8 cellular contexts compared by ENCODE assay signal in genomic region chr12:106358410-106359241, GRCh38. TPM values are rescaled to one million over a fixed set of nuclear protein-coding genes. Genes with fewer than 3 reads are reported as not detected.
DNase-seq lines count a peak whose midpoint lies in the region; ATAC-seq, FAIRE-seq and TF ChIP-seq lines count a peak whose summit lies in the region.

No MANE protein-coding gene starts in this region.

- H3K27ac ChIP-seq in mammary epithelial cell (ENCODE audit: insufficient read depth, low read depth, low read length): peak overlapping the region; percentile 69
- peak overlapping the region; percentile 91 for H3K27ac ChIP-seq in HepG2 (ENCODE audit: extremely low read length, insufficient read depth, low read length)
- H3K27ac ChIP-seq in thyroid gland: peak overlapping the region in 2 of 3 donors; percentile 92 to 97

- H2AFZ ChIP-seq in mammary epithelial cell (ENCODE audit: low read depth, low read length) (peak overlapping the region; percentile 90), HepG2 (ENCODE audit: low read length) (peak overlapping the region; percentile 38)

- TSS peak; percentile 67 for BruUV-seq in mammary epithelial cell (replicated peaks; lab: Mats Ljungman, UMichigan)
- TSS peak; percentile 72 for BruUV-seq in HepG2 (replicated peaks; lab: Mats Ljungman, UMichigan)

- DNase-seq in NCI-H82 treated with DMSO at 0.1 percent for 48 hours (lab: John Stamatoyannopoulos, UW; ENCODE audit: unreplicated experiment): peak; percentile 56
- no peak for DNase-seq in mammary epithelial cell
- DNase-seq in HepG2 (ENCODE audit: low spot score): peak; percentile 78
- peak in 1 of 2 donors; percentile 15 for DNase-seq in thyroid gland
- no peak for DNase-seq in activated effector memory CD4-positive, alpha-beta T cell treated with Interleukin-2 at 50 U/mL for 16 hours
- no peak for DNase-seq in cerebellar cortex (ENCODE audit: low spot score)

- 37% methylated on average over 17 of the region's 17 CpGs for WGBS in mammary epithelial cell (ENCODE audit: low coverage, missing lambda C conversion rate)
- 22% methylated on average over 17 of the region's 17 CpGs for WGBS in HepG2 (ENCODE audit: low lambda C conversion rate)
- 38% methylated on average over 17 of the region's 17 CpGs for WGBS in thyroid gland, 2 donors

- TF ChIP-seq CTCF in mammary epithelial cell (conservative IDR thresholded peaks at IDR 0.05 in 1 of 2, IDR thresholded peaks at IDR 0.05 in 1 of 2; ENCODE audit: extremely low read depth in 1 of 2, insufficient read depth in 1 of 2, low read depth in 1 of 2, low read length in 2 of 2): no peak
- no peak for TF ChIP-seq CTCF in HepG2 (CRISPR knock-in tag; IDR thresholded peaks at IDR 0.05)
- no peak for TF ChIP-seq CTCF in thyroid gland (IDR thresholded peaks at IDR 0.05)

- ATAC-seq in GM18502 (IDR thresholded peaks at IDR 0.05; ENCODE audit: poor library complexity, unreplicated experiment) (peak; percentile 15), HG02642 (IDR thresholded peaks at IDR 0.05; ENCODE audit: poor library complexity, unreplicated experiment) (peak; percentile 6), HepG2 (peak; percentile 57)

- TF ChIP-seq EP300 in HepG2 (IDR thresholded peaks at IDR 0.05; ENCODE audit: low read depth in 2 of 2, low read length in 2 of 2) (no peak), HepG2 (CRISPR knock-in tag; IDR thresholded peaks at IDR 0.05; ENCODE audit: borderline replicate concordance) (no peak)

- H3K4me1 ChIP-seq in mammary epithelial cell (ENCODE audit: insufficient read depth, low read length): peaks cover 10% of the 10 kb centered on the region
- peaks cover 40% of the 10 kb centered on the region for H3K4me1 ChIP-seq in HepG2 (ENCODE audit: insufficient read depth, low read length)
- peaks cover 4 to 14% of the 10 kb centered on the region in 2 donors for H3K4me1 ChIP-seq in thyroid gland

- TF ChIP-seq RAD21 in HepG2 (CRISPR knock-in tag; IDR thresholded peaks at IDR 0.05): peak; percentile 13; the same call in 1 of the 2 replicates

- H3K27me3 ChIP-seq in mammary epithelial cell (ENCODE audit: insufficient read depth, low read length) (no peaks in the 10 kb centered on the region), HepG2 (ENCODE audit: control insufficient read depth in 1 of 2, insufficient read depth in 2 of 2, low read length in 2 of 2) (no peaks in the 10 kb centered on the region; a peak in 1 of 5 replicates), thyroid gland (no peaks in the 10 kb centered on the region)

- H3K4me3 ChIP-seq in mammary epithelial cell (replicated peaks in 1 of 3; ENCODE audit: insufficient read depth in 1 of 3, low read depth in 2 of 3, low read length in 3 of 3) (peak overlapping the region; percentile 75 to 90 (median 81)), HepG2 (replicated peaks in 1 of 3; ENCODE audit: insufficient read depth in 1 of 3, low read depth in 2 of 3, low read length in 3 of 3) (peak overlapping the region; percentile 64 to 78 (median 65)), thyroid gland (replicated peaks in 1 of 3) (peak overlapping the region in 2 of 3 donors; percentile 65 to 79)

- H3K9ac ChIP-seq in mammary epithelial cell (ENCODE audit: insufficient read depth, low read length) (peak overlapping the region; percentile 72), HepG2 (ENCODE audit: insufficient read depth, low read depth, low read length) (peak overlapping the region; percentile 81)

- in situ Hi-C loops in mammary epithelial cell (cut with MboI; ENCODE audit: low sequenced_read_pairs in 2 of 2): no loop called here
- in situ Hi-C loops in HepG2 (cut with HindIII; ENCODE audit: extremely low pct_ligation_motif_present, low pct_unique_long_range_greater_than_20kb): no loop called here

- H3K36me3 ChIP-seq in mammary epithelial cell (ENCODE audit: insufficient read depth, low read length): no peaks in the 10 kb centered on the region
- 0 out of 5 replicates have a peak, but pooled peaks cover 0 to under 1% of the 10 kb centered on the region in 2 experiments for H3K36me3 ChIP-seq in HepG2 (replicated peaks in 1 of 2; ENCODE audit: control insufficient read depth in 1 of 2, insufficient read depth in 2 of 2, low read length in 2 of 2)
- no peaks in the 10 kb centered on the region for H3K36me3 ChIP-seq in thyroid gland

- H3K4me2 ChIP-seq in mammary epithelial cell (ENCODE audit: insufficient read depth, low read depth, low read length): peak overlapping the region; percentile 87
- H3K4me2 ChIP-seq in HepG2 (ENCODE audit: low read depth, low read length): peak overlapping the region; percentile 98

- H3K9me3 ChIP-seq in mammary epithelial cell (replicated peaks; ENCODE audit: insufficient read depth, low read length): no peaks in the 10 kb centered on the region
- no peaks in the 10 kb centered on the region for H3K9me3 ChIP-seq in HepG2 (ENCODE audit: low read length)
- H3K9me3 ChIP-seq in thyroid gland: no peaks in the 10 kb centered on the region

- dilution Hi-C loops in mammary epithelial cell (cut with HindIII; ENCODE audit: low sequenced_read_pairs): no loop called here

- H4K20me1 ChIP-seq in mammary epithelial cell (ENCODE audit: insufficient read depth, low read length): no peaks in the 10 kb centered on the region
- H4K20me1 ChIP-seq in HepG2 (ENCODE audit: insufficient read depth, low read length): no peaks in the 10 kb centered on the region

- POLR2A ChIA-PET in HepG2 (lab: Yijun Ruan, JAX): interaction anchor here (0.5 to 3.2 kb wide), 33 partner anchors 8 to 1012 kb away, joined by 3 to 26 read pairs (median 4); partner anchors contain the start of genes CRY1, MTERF2, TCP11L2 and TMEM263

- FAIRE-seq in HepG2 (lab: Jason Lieb, UNC): peak; percentile 30

- CTCF ChIA-PET in mammary epithelial cell (lab: Charles Lee; ENCODE audit: low non-redundant PET) (interaction anchor here (0.6 to 1.1 kb wide), 4 partner anchors 9 to 493 kb away, joined by 3 to 27 read pairs (median 8); no protein-coding TSS in a partner anchor), HepG2 (lab: Yijun Ruan, JAX; ENCODE audit: low intra/inter-chr PET ratio, low total read pairs) (no interaction called here)

- peak in 1 of 2 experiments; percentile 46; a peak in 2 of 4 replicates for TF ChIP-seq POLR2A in HepG2 (IDR thresholded peaks at IDR 0.05; ENCODE audit: insufficient read depth in 1 of 2, low read depth in 2 of 2, low read length in 2 of 2)
- TF ChIP-seq POLR2A in thyroid gland (IDR thresholded peaks at IDR 0.05): no peak

- H3K79me2 ChIP-seq in mammary epithelial cell (ENCODE audit: insufficient read depth, low read length) (peaks cover 52% of the 10 kb centered on the region), HepG2 (ENCODE audit: insufficient read depth, low read length) (peaks cover 23% of the 10 kb centered on the region)

- intact Hi-C loops in mammary epithelial cell (cut with micrococcal nuclease) (no loop called here), HepG2 (cut with micrococcal nuclease; ENCODE audit: unreplicated experiment) (loop anchor here (10.0 kb wide), 1 partner anchor 486 kb away; no protein-coding TSS in a partner anchor), thyroid gland (cut with DNase I) (loop anchor here (10.0 kb wide), 1 partner anchor 114 kb away; the partner anchor contains the start of gene CKAP4)

RNA-seq across cellular contexts. Expression of gene POLR3B, which starts 1.1 kb away (rescaled TPM):
- total RNA-seq in mammary epithelial cell (10 to 100 TPM; 13.3 TPM), HepG2 (2016; rRNA removed; fragmentation: Illumina TruSeq; extraction: Trizol) (13.1 and 22.9 TPM in 2 replicates), thyroid gland (10 to 100 TPM in 3 of 4 donors, 1 to 10 TPM in 1; 6.0 to 13.8 (median 12.0) TPM)
- polyA plus RNA-seq in mammary epithelial cell (8.9 TPM), HepG2 (2011; rRNA removed) (4.0 and 4.8 TPM in 2 replicates)
- polyA minus RNA-seq in mammary epithelial cell: 22.2 TPM
- 1.1 and 1.4 TPM in 2 replicates for total RNA-seq in HepG2 (2016; cell fraction: cytosol; rRNA removed; fragmentation: Illumina TruSeq; extraction: Trizol; ENCODE audit: low read depth)
- total RNA-seq in HepG2 (2016; cell fraction: insoluble cytoplasmic fraction; rRNA removed; fragmentation: Illumina TruSeq; extraction: Trizol): 13.2 and 22.1 TPM in 2 replicates
- total RNA-seq in HepG2 (2016; cell fraction: membrane; rRNA removed; fragmentation: Illumina TruSeq; extraction: Trizol): 3.1 and 3.8 TPM in 2 replicates
- 13.2 and 13.8 TPM in 2 replicates for total RNA-seq in HepG2 (2016; cell fraction: nucleus; rRNA removed; fragmentation: Illumina TruSeq; extraction: Trizol)
- 2.9 and 4.1 TPM in 2 replicates for polyA plus RNA-seq in HepG2 (2011; cell fraction: cytosol; rRNA removed)
- polyA plus RNA-seq in HepG2 (2011; cell fraction: nucleus; rRNA removed): 2.0 and 2.7 TPM in 2 replicates
- polyA plus RNA-seq in HepG2 (2012): 5.3 and 7.7 TPM in 2 replicates
- 0.49 and 0.57 TPM in 2 replicates for polyA plus RNA-seq in HepG2 (2016; cell fraction: cytosol; fragmentation: Illumina TruSeq; extraction: Trizol; ENCODE audit: low read depth)
- polyA plus RNA-seq in HepG2 (2016; cell fraction: insoluble cytoplasmic fraction; fragmentation: Illumina TruSeq; extraction: Trizol; ENCODE audit: low read depth): 14.8 and 15.7 TPM in 2 replicates
- 1.3 and 1.4 TPM in 2 replicates for polyA plus RNA-seq in HepG2 (2016; cell fraction: membrane; fragmentation: Illumina TruSeq; extraction: Trizol; ENCODE audit: low read depth)
- polyA plus RNA-seq in HepG2 (2016; cell fraction: nucleus; fragmentation: Illumina TruSeq; extraction: Trizol; ENCODE audit: insufficient read depth, low read depth): 6.5 and 7.8 TPM in 2 replicates
- 5.8 and 15.3 TPM in 2 replicates for polyA minus RNA-seq in HepG2 (2011; rRNA and poly(A)+ RNA removed; ENCODE audit: low replicate concordance)
- 6.1 and 6.5 TPM in 2 replicates for polyA minus RNA-seq in HepG2 (2011; cell fraction: cytosol; rRNA and poly(A)+ RNA removed)
- polyA minus RNA-seq in HepG2 (2011; cell fraction: nucleus; rRNA and poly(A)+ RNA removed): 19.1 and 22.5 TPM in 2 replicates

RNA-seq across cellular contexts. Expression of gene TCP11L2, which starts 56.1 kb away (rescaled TPM):
- total RNA-seq in mammary epithelial cell (10 to 100 TPM; 19.4 to 62.2 TPM), HepG2 (2016; rRNA removed; fragmentation: Illumina TruSeq; extraction: Trizol) (4.6 TPM in 2 replicates), thyroid gland (10 to 100 TPM; 39.7 to 72.3 (median 59.9) TPM)
- polyA plus RNA-seq in mammary epithelial cell (6.1 TPM), HepG2 (2011; rRNA removed) (24.1 and 29.2 TPM in 2 replicates)
- polyA minus RNA-seq in mammary epithelial cell: 50.2 TPM
- 1.1 and 1.3 TPM in 2 replicates for total RNA-seq in HepG2 (2016; cell fraction: cytosol; rRNA removed; fragmentation: Illumina TruSeq; extraction: Trizol; ENCODE audit: low read depth)
- 3.7 and 4.3 TPM in 2 replicates for total RNA-seq in HepG2 (2016; cell fraction: insoluble cytoplasmic fraction; rRNA removed; fragmentation: Illumina TruSeq; extraction: Trizol)
- total RNA-seq in HepG2 (2016; cell fraction: membrane; rRNA removed; fragmentation: Illumina TruSeq; extraction: Trizol): 1.4 and 2.2 TPM in 2 replicates
- 5.1 and 5.6 TPM in 2 replicates for total RNA-seq in HepG2 (2016; cell fraction: nucleus; rRNA removed; fragmentation: Illumina TruSeq; extraction: Trizol)
- 10.5 and 16.7 TPM in 2 replicates for polyA plus RNA-seq in HepG2 (2011; cell fraction: cytosol; rRNA removed)
- 21.9 and 33.5 TPM in 2 replicates for polyA plus RNA-seq in HepG2 (2011; cell fraction: nucleus; rRNA removed)
- 16.7 and 20.6 TPM in 2 replicates for polyA plus RNA-seq in HepG2 (2012)
- 0.17 and 0.33 TPM in 2 replicates for polyA plus RNA-seq in HepG2 (2016; cell fraction: cytosol; fragmentation: Illumina TruSeq; extraction: Trizol; ENCODE audit: low read depth)
- 1.5 and 1.6 TPM in 2 replicates for polyA plus RNA-seq in HepG2 (2016; cell fraction: insoluble cytoplasmic fraction; fragmentation: Illumina TruSeq; extraction: Trizol; ENCODE audit: low read depth)
- polyA plus RNA-seq in HepG2 (2016; cell fraction: membrane; fragmentation: Illumina TruSeq; extraction: Trizol; ENCODE audit: low read depth): 0.25 and 0.38 TPM in 2 replicates
- 4.4 and 4.8 TPM in 2 replicates for polyA plus RNA-seq in HepG2 (2016; cell fraction: nucleus; fragmentation: Illumina TruSeq; extraction: Trizol; ENCODE audit: insufficient read depth, low read depth)
- polyA minus RNA-seq in HepG2 (2011; rRNA and poly(A)+ RNA removed; ENCODE audit: low replicate concordance): 9.5 and 54.7 TPM in 2 replicates
- 41.0 and 60.4 TPM in 2 replicates for polyA minus RNA-seq in HepG2 (2011; cell fraction: cytosol; rRNA and poly(A)+ RNA removed)
- polyA minus RNA-seq in HepG2 (2011; cell fraction: nucleus; rRNA and poly(A)+ RNA removed): 73.6 and 109 TPM in 2 replicates

Comparison
In these comparisons a context has a peak if more than half of its experiments do, and no peak if none do; other contexts are left out.
1. ATAC-seq: peak in every context shown above with its lines; median percentile 57 in HepG2; 15 in GM18502; 6 in HG02642.
2. DNase-seq: peak in NCI-H82 treated with DMSO at 0.1 percent for 48 hours (single experiment) and HepG2 (single experiment); none in mammary epithelial cell (single experiment), activated effector memory CD4-positive, alpha-beta T cell treated with Interleukin-2 at 50 U/mL for 16 hours (single experiment) and cerebellar cortex (single experiment).
3. Peak in every context shown above with its lines, with median percentiles within 50 percentile points of each other: H3K27ac ChIP-seq and H3K4me3 ChIP-seq.